In the genomic region with DNA sequence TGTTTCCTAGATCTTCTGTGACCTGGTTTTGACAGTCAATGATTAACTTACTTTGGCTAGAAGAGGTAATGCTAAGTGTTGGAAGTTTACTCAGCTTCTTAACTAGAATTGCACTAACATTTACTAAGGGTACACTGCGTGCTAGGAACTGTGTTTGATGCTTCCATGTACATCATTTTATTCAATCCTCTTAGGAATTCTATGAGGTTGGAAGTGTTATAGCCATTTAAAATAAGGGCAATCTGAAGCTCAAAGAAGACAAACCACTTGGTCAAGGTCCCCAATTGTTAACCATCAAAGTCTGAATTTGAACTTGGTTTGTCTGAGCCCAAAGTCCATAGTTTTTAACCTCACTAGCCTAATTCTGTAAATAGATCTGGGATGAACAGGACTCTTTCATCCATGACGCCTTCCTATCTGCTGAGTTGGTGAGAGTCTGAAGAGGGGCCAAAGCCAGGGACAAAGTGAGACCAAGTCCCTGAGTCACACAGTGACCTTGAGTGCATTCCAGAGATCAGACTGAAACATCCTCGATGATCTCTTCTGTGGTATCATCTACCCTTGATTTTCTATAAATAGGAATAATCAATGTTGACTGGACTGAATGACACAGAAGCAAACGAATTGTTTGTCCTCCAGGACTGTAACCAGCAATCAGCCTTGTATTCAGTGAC, we compare ENCODE assay signal across 23 cellular contexts. TPM values are rescaled to one million over a fixed set of nuclear protein-coding genes. Genes with fewer than 3 reads are reported as not detected.
DNase-seq lines count a peak whose midpoint lies in the region; ATAC-seq and TF ChIP-seq lines count a peak whose summit lies in the region.
"Had no signal": no experiment of that assay in that cellular context is flagged by ENCODE, and none has a peak within 500 bp of the region (broad histone marks: within the 10 kb centered on the region; RNA-seq: fewer than 3 reads in every experiment).

No MANE protein-coding gene starts in this region.

- no peak for TF ChIP-seq EP300 in transverse colon (IDR thresholded peaks at IDR 0.05; ENCODE audit: low read depth)

- no peak overlapping the region for H3K4me3 Mint-ChIP-seq in activated naive CD4-positive, alpha-beta T cell treated with anti-CD3 and anti-CD28 coated beads for 36 hours
- H3K4me3 Mint-ChIP-seq: activated naive CD8-positive, alpha-beta T cell treated with anti-CD3 and anti-CD28 coated beads, Interleukin-2, amount 10 ng/mL, durations not matched to agents 7 days and 5 days; activated T-helper 1 cell treated with anti-CD3 and anti-CD28 coated beads, Interleukin-12 subunit alpha, Interleukin-12 subunit beta, Interleukin-2, Interleukin-4 antibody, amounts not matched to agents 30 ng/mL and 10 ng/mL and 1 ng/mL, durations not matched to agents 14 hours and 24 hours and 36 hours; B cell had no signal

- peak; percentile 61 for ATAC-seq in GM19463 (IDR thresholded peaks at IDR 0.05; ENCODE audit: unreplicated experiment)
- ATAC-seq: foreskin keratinocyte, K562 had no signal

- peak overlapping the region; percentile 72 to 80 (median 76) for H3K27ac ChIP-seq in transverse colon
- H3K27ac ChIP-seq in GM23248: no peak overlapping the region
- H3K27ac ChIP-seq: foreskin keratinocyte, HL-60, SJCRH30, vagina had no signal

- H3K27ac Mint-ChIP-seq in activated naive CD4-positive, alpha-beta T cell treated with anti-CD3 and anti-CD28 coated beads for 36 hours: no peak overlapping the region
- H3K27ac Mint-ChIP-seq: activated naive CD8-positive, alpha-beta T cell treated with anti-CD3 and anti-CD28 coated beads, Interleukin-2, amount 10 ng/mL, durations not matched to agents 7 days and 5 days; activated T-helper 1 cell treated with anti-CD3 and anti-CD28 coated beads, Interleukin-12 subunit alpha, Interleukin-12 subunit beta, Interleukin-2, Interleukin-4 antibody, amounts not matched to agents 30 ng/mL and 10 ng/mL and 1 ng/mL, durations not matched to agents 14 hours and 24 hours and 36 hours; B cell had no signal

- no peaks in the 10 kb centered on the region for H3K9me3 ChIP-seq in transverse colon
- H3K9me3 ChIP-seq in GM23248 (ENCODE audit: low read depth): no peaks in the 10 kb centered on the region
- H3K9me3 ChIP-seq: SJCRH30, vagina had no signal

- no peak overlapping the region for H3K4me3 ChIP-seq in transverse colon
- H3K4me3 ChIP-seq in GM23248: no peak overlapping the region
- H3K4me3 ChIP-seq: K562, SJCRH30, vagina had no signal

- no peaks in the 10 kb centered on the region for H3K36me3 Mint-ChIP-seq in activated naive CD4-positive, alpha-beta T cell treated with anti-CD3 and anti-CD28 coated beads for 36 hours (ENCODE audit: low read depth)

- no peaks in the 10 kb centered on the region for H3F3A ChIP-seq in GM23248 (ENCODE audit: insufficient read depth)

- no peaks in the 10 kb centered on the region for H4K20me1 ChIP-seq in GM23248 (ENCODE audit: insufficient read depth)

- no peak overlapping the region for H3K9ac ChIP-seq in GM23248

- no peak overlapping the region for H3K4me2 ChIP-seq in GM23248 (ENCODE audit: unreplicated experiment)

- H2AFZ ChIP-seq in GM23248: no peak overlapping the region

- H3K4me1 ChIP-seq in transverse colon (peaks cover 0 to 38% (median 30%) of the 10 kb centered on the region in 4 donors), GM23248 (ENCODE audit: insufficient read depth) (peaks cover 8% of the 10 kb centered on the region; the same call in 1 of the 2 replicates)
- H3K4me1 ChIP-seq: vagina had no signal

- H3K4me1 Mint-ChIP-seq in activated naive CD4-positive, alpha-beta T cell treated with anti-CD3 and anti-CD28 coated beads for 36 hours (ENCODE audit: low read depth): peaks cover 6% of the 10 kb centered on the region

- peak; percentile 59 for DNase-seq in SW480 (ENCODE audit: low spot score)
- peak; percentile 54 for DNase-seq in left kidney (ENCODE audit: low read depth, low spot score)
- DNase-seq in transverse colon: no peak
- no peak for DNase-seq in activated naive CD4-positive, alpha-beta T cell treated with anti-CD3 and anti-CD28 coated beads for 36 hours
- DNase-seq in GM23248: no peak
- no peak for DNase-seq in DMS153 treated with DMSO at 0.1 percent for 48 hours (lab: John Stamatoyannopoulos, UW; ENCODE audit: unreplicated experiment)
- DNase-seq: activated CD4-positive, CD25-positive, alpha-beta regulatory T cell; activated CD8-positive, alpha-beta memory T cell treated with anti-CD3 and anti-CD28 coated beads for 24 hours; activated naive CD8-positive, alpha-beta T cell treated with anti-CD3 and anti-CD28 coated beads, Interleukin-2, amount 10 ng/mL, durations not matched to agents 7 days and 5 days; cortex of kidney; foreskin keratinocyte; left cardiac atrium; NCI-H2171 treated with DMSO at 0.1 percent for 48 hours; NCI-H748 treated with DMSO at 0.1 percent for 48 hours; SJCRH30; stimulated activated CD4-positive, alpha-beta T cell treated with anti-CD3 and anti-CD28 coated beads, Interleukin-4, amount 100 ng/mL, for 24 hours; T-helper 2 cell had no signal

- H3K36me3 ChIP-seq in transverse colon (no peaks in the 10 kb centered on the region), GM23248 (ENCODE audit: low read depth) (no peaks in the 10 kb centered on the region)
- H3K36me3 ChIP-seq: SJCRH30, vagina had no signal

- 52 to 58% methylated on average over 3 to 4 of the region's 4 CpGs for WGBS in transverse colon (ENCODE audit: low coverage in 1 of 2), 2 donors
- 73 to 74% methylated on average over 4 of the region's 4 CpGs for WGBS in GM23248 (ENCODE audit: low coverage in 1 of 2, low lambda C conversion rate in 2 of 2, missing lambda C conversion rate in 2 of 2), 2 experiments

- CTCF ChIA-PET in activated naive CD4-positive, alpha-beta T cell treated with anti-CD3 and anti-CD28 coated beads for 36 hours (lab: Charles Lee): interaction anchor here (0.5 kb wide), 1 partner anchor 871 kb away, joined by 3 read pairs; no protein-coding TSS in a partner anchor

- no peaks in the 10 kb centered on the region for H3K9me2 ChIP-seq in GM23248 (ENCODE audit: insufficient read depth)

- intact Hi-C loops in transverse colon (cut with DNase I; ENCODE audit: low total_unique reads): no loop called here
- intact Hi-C loops in activated naive CD4-positive, alpha-beta T cell treated with anti-CD3 and anti-CD28 coated beads for 36 hours (cut with micrococcal nuclease): no loop called here

- H3K27me3 Mint-ChIP-seq in activated naive CD4-positive, alpha-beta T cell treated with anti-CD3 and anti-CD28 coated beads for 36 hours (ENCODE audit: low read depth): no peaks in the 10 kb centered on the region
- H3K27me3 Mint-ChIP-seq: activated naive CD8-positive, alpha-beta T cell treated with anti-CD3 and anti-CD28 coated beads, Interleukin-2, amount 10 ng/mL, durations not matched to agents 7 days and 5 days; B cell had no signal

- TF ChIP-seq CTCF in transverse colon (IDR thresholded peaks at IDR 0.05): no peak

- H3K27me3 ChIP-seq in transverse colon: no peaks in the 10 kb centered on the region
- H3K27me3 ChIP-seq in GM23248 (replicated peaks; ENCODE audit: insufficient read depth): no peaks in the 10 kb centered on the region
- H3K27me3 ChIP-seq: foreskin keratinocyte, SJCRH30, vagina had no signal

- TF ChIP-seq POLR2A in transverse colon (IDR thresholded peaks at IDR 0.05): no peak

- in situ Hi-C loops in transverse colon (cut with MboI; ENCODE audit: low pct_ligation_motif_present in 1 of 4, low pct_unique_long_range_greater_than_20kb in 1 of 4, low sequenced_read_pairs in 3 of 4): loop anchor here in 1 of 4 donors (25.0 kb wide), 1 partner anchor 307 kb away; no protein-coding TSS in a partner anchor
- in situ Hi-C loops in GM23248 (cut with MboI): no loop called here

- H3K79me2 ChIP-seq in GM23248 (ENCODE audit: insufficient read depth): no peaks in the 10 kb centered on the region

- no peaks in the 10 kb centered on the region for H3K9me3 Mint-ChIP-seq in activated naive CD4-positive, alpha-beta T cell treated with anti-CD3 and anti-CD28 coated beads for 36 hours
- H3K9me3 Mint-ChIP-seq: activated naive CD8-positive, alpha-beta T cell treated with anti-CD3 and anti-CD28 coated beads, Interleukin-2, amount 10 ng/mL, durations not matched to agents 7 days and 5 days; activated T-helper 1 cell treated with anti-CD3 and anti-CD28 coated beads, Interleukin-12 subunit alpha, Interleukin-12 subunit beta, Interleukin-2, Interleukin-4 antibody, amounts not matched to agents 30 ng/mL and 10 ng/mL and 1 ng/mL, durations not matched to agents 14 hours and 24 hours and 36 hours had no signal

RNA-seq across cellular contexts. Expression of gene ZNRF2, which starts 29.2 kb away (rescaled TPM):
- 10 to 100 TPM; 60.8 to 83.0 (median 69.6) TPM for total RNA-seq in transverse colon
- total RNA-seq in activated naive CD4-positive, alpha-beta T cell treated with anti-CD3 and anti-CD28 coated beads for 36 hours: 10 to 100 TPM; 10.4 to 10.5 TPM
- total RNA-seq in GM23248 (2014; rRNA removed; shearing (Covaris generic)): 4.4 and 6.5 TPM in 2 replicates
- polyA plus RNA-seq in GM23248 (2016; fragmentation: Nextera tagmentation; extraction: Ambion mirVana): 0.25 and 0.46 TPM in 2 replicates

Comparison
In these comparisons a context has a peak if more than half of its experiments do, and no peak if none do; other contexts are left out.
1. DNase-seq: peak in SW480 (single experiment) and left kidney (single experiment); none in transverse colon (single experiment), activated naive CD4-positive, alpha-beta T cell treated with anti-CD3 and anti-CD28 coated beads for 36 hours (single experiment), GM23248 (single experiment) and DMS153 treated with DMSO at 0.1 percent for 48 hours (single experiment).